Comparison of ENCODE assay signal across 17 cellular contexts in genomic region chr11:120220747-120221037, GRCh38. TPM values are rescaled to one million over a fixed set of nuclear protein-coding genes. Genes with fewer than 3 reads are reported as not detected.
DNase-seq lines count a peak whose midpoint lies in the region; ATAC-seq and TF ChIP-seq lines count a peak whose summit lies in the region.
"Had no signal": no experiment of that assay in that cellular context is flagged by ENCODE, and none has a peak within 500 bp of the region (broad histone marks: within the 10 kb centered on the region; RNA-seq: fewer than 3 reads in every experiment).

No MANE protein-coding gene starts in this region.

- H3K9me3 ChIP-seq in mucosa of rectum (ENCODE audit: control insufficient read depth in 2 of 2, low read length in 2 of 2) (no peaks in the 10 kb centered on the region), suprapubic skin (no peaks in the 10 kb centered on the region)

- H3K36me3 ChIP-seq in mucosa of rectum (ENCODE audit: control insufficient read depth in 2 of 2, insufficient read depth in 2 of 2, low read length in 2 of 2): peaks cover 27 to 30% of the 10 kb centered on the region in 2 donors
- H3K36me3 ChIP-seq in suprapubic skin: no peaks in the 10 kb centered on the region

- peak overlapping the region; percentile 50 for H3K27ac ChIP-seq in angular gyrus (ENCODE audit: low read depth, low read length)
- H3K27ac ChIP-seq in dorsolateral prefrontal cortex: peak overlapping the region in 49 of 59 donors; percentile 7 to 98 (median 90)
- H3K27ac ChIP-seq in mucosa of rectum (ENCODE audit: low read depth in 2 of 2, low read length in 2 of 2): peak overlapping the region; percentile 57 to 69
- H3K27ac ChIP-seq in suprapubic skin: peak overlapping the region; percentile 60
- H3K27ac ChIP-seq: GM23248 had no signal

- WGBS in suprapubic skin: 88% methylated on average over 4 of the region's 4 CpGs

- no peak for TF ChIP-seq POLR2A in suprapubic skin (IDR thresholded peaks at IDR 0.05)

- H3K4me1 ChIP-seq in mucosa of rectum (ENCODE audit: control insufficient read depth in 2 of 2, insufficient read depth in 2 of 2, low read length in 2 of 2) (peaks cover 51 to 52% of the 10 kb centered on the region in 2 donors), suprapubic skin (peaks cover 86% of the 10 kb centered on the region)

- ATAC-seq in GM19397 (IDR thresholded peaks at IDR 0.05; ENCODE audit: unreplicated experiment): no peak

- H3K27me3 ChIP-seq in dorsolateral prefrontal cortex (no peaks in the 10 kb centered on the region), mucosa of rectum (ENCODE audit: control insufficient read depth in 2 of 2, insufficient read depth in 2 of 2, low read length in 2 of 2) (no peaks in the 10 kb centered on the region), suprapubic skin (no peaks in the 10 kb centered on the region)

- TF ChIP-seq CTCF in dorsolateral prefrontal cortex (IDR thresholded peaks at IDR 0.05 in 54 of 56, conservative IDR thresholded peaks at IDR 0.05 in 2 of 56; ENCODE audit: low read depth in 1 of 56, partially characterized antibody in 56 of 56) (no peak), suprapubic skin (IDR thresholded peaks at IDR 0.05) (no peak)

- H3K4me3 ChIP-seq in dorsolateral prefrontal cortex: no peak overlapping the region
- no peak overlapping the region for H3K4me3 ChIP-seq in mucosa of rectum (ENCODE audit: low read length in 2 of 2)
- H3K4me3 ChIP-seq in suprapubic skin: no peak overlapping the region
- H3K4me3 ChIP-seq: GM23248 had no signal

- intact Hi-C loops in dorsolateral prefrontal cortex (cut with DNase I): loop anchor here in 1 of 2 donors (10.0 kb wide), 1 partner anchor 556 kb away; no protein-coding TSS in a partner anchor

- DNase-seq in dorsolateral prefrontal cortex (no peak), suprapubic skin (ENCODE audit: low spot score in 2 of 2) (no peak), EL (no peak)
- no peak for DNase-seq in effector CD4-positive, alpha-beta T cell
- no peak for DNase-seq in activated CD8-positive, alpha-beta memory T cell treated with anti-CD3 and anti-CD28 coated beads, Interleukin-2, amount 50 U/mL, for 4 hours
- DNase-seq: DMS53, GM23248, KBM-7, NCI-H1417 treated with DMSO at 0.1 percent for 48 hours, NCI-H2029 treated with DMSO at 0.1 percent for 48 hours, NCI-H2171 treated with DMSO at 0.1 percent for 48 hours, NCI-H446 treated with DMSO at 0.1 percent for 48 hours, NCI-H748 treated with DMSO at 0.1 percent for 48 hours had no signal

- no peak for TF ChIP-seq EP300 in suprapubic skin (IDR thresholded peaks at IDR 0.05)

- H3K9ac ChIP-seq in mucosa of rectum (ENCODE audit: low read depth in 1 of 2, low read length in 2 of 2): no peak overlapping the region
- H3K9ac ChIP-seq: GM23248 had no signal

RNA-seq across cellular contexts. Expression of gene OAF, which starts 9.9 kb away (rescaled TPM):
- total RNA-seq in dorsolateral prefrontal cortex (10 to 100 TPM; 14.2 to 80.0 (median 30.6) TPM), suprapubic skin (10 to 100 TPM in 3 of 4 donors, 1 to 10 TPM in 1; 5.0 to 13.0 (median 10.8) TPM)

RNA-seq across cellular contexts. Expression of gene POU2F3, which starts 19.2 kb away (rescaled TPM):
- total RNA-seq in dorsolateral prefrontal cortex (1 to 10 TPM in 4 of 120 experiments, under 1 TPM in 23, not detected in 93; 0.12 to 2.2 (median 0.46) TPM), suprapubic skin (100 to 1,000 TPM in 2 of 4 donors, 10 to 100 TPM in 2; 58.2 to 219 (median 105) TPM)
- total RNA-seq: GM23248, SK-MEL-5 had no signal

Comparison
In these comparisons a context has a peak if more than half of its experiments do, and no peak if none do; other contexts are left out.
1. RNA of gene POU2F3, which starts 19.2 kb away (total RNA-seq): 58.2 to 219 TPM in suprapubic skin; 0.12 to 2.2 TPM in dorsolateral prefrontal cortex; every median in the first group is over 10 times any median in the second.
2. Peak in every context shown above with its lines, with median percentiles within 50 percentile points of each other: H3K27ac ChIP-seq.